In genomic region chr19:29944415-29945012, GRCh38 we compare ENCODE assay signal across 10 cellular contexts. TPM values are rescaled to one million over a fixed set of nuclear protein-coding genes. Genes with fewer than 3 reads are reported as not detected.
DNase-seq lines count a peak whose midpoint lies in the region; ATAC-seq and TF ChIP-seq lines count a peak whose summit lies in the region.
"Had no signal": no experiment of that assay in that cellular context is flagged by ENCODE, and none has a peak within 500 bp of the region (broad histone marks: within the 10 kb centered on the region; RNA-seq: fewer than 3 reads in every experiment).

No MANE protein-coding gene starts in this region.

- WGBS in suprapubic skin, result 32% methylated on average over 8 of the region's 8 CpGs

- H3K27me3 Mint-ChIP-seq in activated naive CD4-positive, alpha-beta T cell treated with anti-CD3 and anti-CD28 coated beads, Interleukin-2, amount 50 U/mL, for 24 hours, result no peaks in the 10 kb centered on the region
- peaks cover 2% of the 10 kb centered on the region for H3K27me3 Mint-ChIP-seq in activated B cell treated with CpG ODN at 0.5 μM for 24 hours
- H3K27me3 Mint-ChIP-seq in glutamatergic neuron (ENCODE audit: unreplicated experiment), result peaks cover 8% of the 10 kb centered on the region

- CTCF ChIA-PET in activated B cell treated with CpG ODN at 0.5 μM for 24 hours (lab: Charles Lee), result interaction anchor here (1.5 kb wide), 1 partner anchor 22 kb away, joined by 9 read pairs; no protein-coding TSS in a partner anchor

- no peaks in the 10 kb centered on the region for H3K9me3 ChIP-seq in suprapubic skin

- POLR2A ChIA-PET in activated B cell treated with CpG ODN at 0.5 μM for 24 hours (lab: Charles Lee), result interaction anchor here (3.0 kb wide), 1 partner anchor 339 kb away, joined by 25 read pairs; the partner anchor contains the start of gene POP4

- TF ChIP-seq EP300 in suprapubic skin (IDR thresholded peaks at IDR 0.05), result no peak

- H3K4me3 ChIP-seq in suprapubic skin, result no peak overlapping the region

- TF ChIP-seq POLR2A in suprapubic skin (IDR thresholded peaks at IDR 0.05), result no peak

- peaks cover 63% of the 10 kb centered on the region for H3K4me1 Mint-ChIP-seq in activated naive CD4-positive, alpha-beta T cell treated with anti-CD3 and anti-CD28 coated beads, Interleukin-2, amount 50 U/mL, for 24 hours
- H3K4me1 Mint-ChIP-seq in activated B cell treated with CpG ODN at 0.5 μM for 24 hours, result peaks cover 48% of the 10 kb centered on the region
- peaks cover 10% of the 10 kb centered on the region for H3K4me1 Mint-ChIP-seq in glutamatergic neuron (ENCODE audit: low read depth, unreplicated experiment)

- no peak for DNase-seq in activated naive CD4-positive, alpha-beta T cell (lab: John Stamatoyannopoulos, UW)
- no peak for DNase-seq in activated B cell treated with CpG ODN at 0.5 μM for 24 hours
- DNase-seq in glutamatergic neuron, result no peak
- no peak for DNase-seq in suprapubic skin (ENCODE audit: low spot score in 2 of 2)
- DNase-seq in NCI-H2081 (lab: John Stamatoyannopoulos, UW), result no peak
- no peak for DNase-seq in germinal center (ENCODE audit: low spot score)
- no peak for DNase-seq in effector CD8-positive, alpha-beta T cell (lab: John Stamatoyannopoulos, UW)
- DNase-seq: NCI-H1048 had no signal

- H3K36me3 Mint-ChIP-seq in activated naive CD4-positive, alpha-beta T cell treated with anti-CD3 and anti-CD28 coated beads, Interleukin-2, amount 50 U/mL, for 24 hours, result peaks cover 6% of the 10 kb centered on the region
- H3K36me3 Mint-ChIP-seq in activated B cell treated with CpG ODN at 0.5 μM for 24 hours (ENCODE audit: low read depth), result peaks cover 7% of the 10 kb centered on the region
- peaks cover 5% of the 10 kb centered on the region for H3K36me3 Mint-ChIP-seq in glutamatergic neuron (ENCODE audit: unreplicated experiment)

- H3K27me3 ChIP-seq in suprapubic skin, result no peaks in the 10 kb centered on the region

- H3K36me3 ChIP-seq in suprapubic skin, result no peaks in the 10 kb centered on the region

- no peak for ATAC-seq in activated B cell treated with CpG ODN at 0.5 μM for 24 hours (ENCODE audit: low read depth)
- ATAC-seq: activated CD4-positive, CD25-positive, alpha-beta regulatory T cell treated with anti-CD3 and anti-CD28 coated beads, Interleukin-2, amount 50 U/mL, for 24 hours had no signal

- H3K27ac Mint-ChIP-seq in activated naive CD4-positive, alpha-beta T cell treated with anti-CD3 and anti-CD28 coated beads, Interleukin-2, amount 50 U/mL, for 24 hours, result peak overlapping the region; percentile 93
- H3K27ac Mint-ChIP-seq in activated B cell treated with CpG ODN at 0.5 μM for 24 hours (no peak overlapping the region), glutamatergic neuron (ENCODE audit: unreplicated experiment) (peak overlapping the region; percentile 48)

- H3K9me3 Mint-ChIP-seq in activated naive CD4-positive, alpha-beta T cell treated with anti-CD3 and anti-CD28 coated beads, Interleukin-2, amount 50 U/mL, for 24 hours, result no peaks in the 10 kb centered on the region
- H3K9me3 Mint-ChIP-seq in activated B cell treated with CpG ODN at 0.5 μM for 24 hours, result no peaks in the 10 kb centered on the region
- peaks cover 7% of the 10 kb centered on the region for H3K9me3 Mint-ChIP-seq in glutamatergic neuron (ENCODE audit: unreplicated experiment)

- H3K4me3 Mint-ChIP-seq in activated naive CD4-positive, alpha-beta T cell treated with anti-CD3 and anti-CD28 coated beads, Interleukin-2, amount 50 U/mL, for 24 hours, result peak overlapping the region; percentile 89
- H3K4me3 Mint-ChIP-seq in activated B cell treated with CpG ODN at 0.5 μM for 24 hours (peak overlapping the region; percentile 24), glutamatergic neuron (ENCODE audit: unreplicated experiment) (peak overlapping the region; percentile 70)

- TF ChIP-seq CTCF in activated B cell treated with CpG ODN at 0.5 μM for 24 hours (IDR thresholded peaks at IDR 0.05) (no peak), glutamatergic neuron (IDR thresholded peaks at IDR 0.05; ENCODE audit: partially characterized antibody, unreplicated experiment) (no peak), suprapubic skin (IDR thresholded peaks at IDR 0.05) (no peak)

- intact Hi-C loops in activated B cell treated with CpG ODN at 0.5 μM for 24 hours (cut with micrococcal nuclease), result loop anchor here (5.0 to 10.0 kb wide), 3 partner anchors 33 to 280 kb away; partner anchors contain the start of gene C19orf12

- peak overlapping the region; percentile 31 for H3K27ac ChIP-seq in suprapubic skin

- H3K4me1 ChIP-seq in suprapubic skin, result peaks cover 62% of the 10 kb centered on the region

RNA-seq across cellular contexts. Expression of gene URI1, which starts 2.5 kb away (rescaled TPM):
- total RNA-seq in activated B cell treated with CpG ODN at 0.5 μM for 24 hours, result 49.8 and 50.6 TPM in 2 replicates
- total RNA-seq in glutamatergic neuron (ENCODE audit: unreplicated experiment), result 43.7 TPM
- 10 to 100 TPM; 43.8 to 71.2 (median 58.8) TPM for total RNA-seq in suprapubic skin

Comparison
In these comparisons a context has a peak if more than half of its experiments do, and no peak if none do; other contexts are left out.
1. H3K4me3 Mint-ChIP-seq: peak in every context shown above with its lines; median percentile 89 in activated naive CD4-positive, alpha-beta T cell treated with anti-CD3 and anti-CD28 coated beads, Interleukin-2, amount 50 U/mL, for 24 hours; 70 in glutamatergic neuron; 24 in activated B cell treated with CpG ODN at 0.5 μM for 24 hours.